Comparison of ENCODE assay signal across 27 cellular contexts in genomic region chr3:76768912-76769311, GRCh38.
"Had no signal": no experiment of that assay in that cellular context is flagged by ENCODE, and none has a peak within 500 bp of the region (broad histone marks: within the 10 kb centered on the region; RNA-seq: fewer than 3 reads in every experiment).

No MANE protein-coding gene starts in this region.

- H3K4me3 ChIP-seq: stomach, suprapubic skin, testis, thoracic aorta, thyroid gland, tibial artery, tibial nerve, transverse colon, upper lobe of left lung, upper lobe of right lung, uterus, vagina had no signal

- H3K27me3 ChIP-seq: stomach, suprapubic skin, testis, thyroid gland, tibial artery, tibial nerve, transverse colon, upper lobe of left lung, upper lobe of right lung, uterus, vagina had no signal

- H3K27ac ChIP-seq: stomach, suprapubic skin, testis, thoracic aorta, thyroid gland, tibial artery, tibial nerve, transverse colon, upper lobe of left lung, upper lobe of right lung, uterus, vagina had no signal

- H3K36me3 ChIP-seq: stomach, suprapubic skin, thoracic aorta, thyroid gland, tibial artery, tibial nerve, transverse colon, upper lobe of left lung, upper lobe of right lung, uterus, vagina had no signal

- H3K9me3 ChIP-seq: stomach, suprapubic skin, testis, thoracic aorta, thyroid gland, tibial artery, tibial nerve, transverse colon, upper lobe of left lung, upper lobe of right lung, uterus, vagina had no signal

- FAIRE-seq: urothelium cell line had no signal

- H3K4me1 ChIP-seq: stomach, suprapubic skin, testis, thyroid gland, tibial artery, tibial nerve, transverse colon, upper lobe of left lung, upper lobe of right lung, uterus, vagina had no signal

- ATAC-seq: stimulated activated effector memory CD8-positive, alpha-beta T cell treated with anti-CD3 and anti-CD28 coated beads, Interleukin-12 subunit alpha, Interleukin-12 subunit beta, amount 100 ng/mL, for 72 hours; stimulated activated memory B cell treated with anti-CD40 and anti-IgM and Interleukin-4, amounts not matched to agents 10 μg/mL and 1 μg/mL and 100 μg/mL, for 72 hours; stimulated activated naive B cell treated with anti-CD40 and anti-IgM and Interleukin-4, amounts not matched to agents 10 μg/mL and 1 μg/mL and 100 μg/mL, for 72 hours; stimulated activated naive CD8-positive, alpha-beta T cell treated with anti-CD3 and anti-CD28 coated beads, Interleukin-15, amount 100 ng/mL, for 72 hours; stimulated activated naive CD8-positive, alpha-beta T cell treated with anti-CD3 and anti-CD28 coated beads, Interleukin-15, Interleukin-2, amounts not matched to agents 100 U/mL and 50 U/mL, for 24 hours; upper lobe of right lung had no signal

- DNase-seq: stimulated activated CD4-positive, alpha-beta T cell treated with anti-CD3 and anti-CD28 coated beads, Interleukin-2, amount 100 ng/mL, for 48 hours; stimulated activated CD4-positive, alpha-beta T cell treated with anti-CD3 and anti-CD28 coated beads, Interleukin-4, amount 100 ng/mL, for 1 hour; stimulated activated CD4-positive, alpha-beta T cell treated with anti-CD3 and anti-CD28 coated beads, Interleukin-4, amount 100 ng/mL, for 24 hours; stimulated activated CD4-positive, alpha-beta T cell treated with anti-CD3 and anti-CD28 coated beads, Interleukin-4, amount 100 ng/mL, for 4 hours; stimulated activated CD8-positive, alpha-beta memory T cell treated with anti-CD3 and anti-CD28 coated beads, Interleukin-4, amount 100 ng/mL, for 48 hours; stimulated activated naive B cell treated with anti-CD40 and anti-IgM and Interleukin-4, amounts not matched to agents 10 μg/mL and 1 μg/mL and 100 μg/mL, for 72 hours; stimulated activated naive CD4-positive, alpha-beta T cell; stimulated activated naive CD4-positive, alpha-beta T cell treated with Interleukin-2 at 50 U/mL for 16 hours; stimulated activated naive CD8-positive, alpha-beta T cell treated with anti-CD3 and anti-CD28 coated beads, Interleukin-15, amount 100 ng/mL, for 72 hours; stimulated activated naive CD8-positive, alpha-beta T cell treated with anti-CD3 and anti-CD28 coated beads, Interleukin-15, Interleukin-2, amounts not matched to agents 100 U/mL and 50 U/mL, for 24 hours; stomach; substantia nigra; testis; thyroid gland; tibial artery; transverse colon; trophoblast cell; upper lobe of left lung; upper lobe of right lung; uterus had no signal
